35 cellular contexts compared by ENCODE assay signal in the genomic region with DNA sequence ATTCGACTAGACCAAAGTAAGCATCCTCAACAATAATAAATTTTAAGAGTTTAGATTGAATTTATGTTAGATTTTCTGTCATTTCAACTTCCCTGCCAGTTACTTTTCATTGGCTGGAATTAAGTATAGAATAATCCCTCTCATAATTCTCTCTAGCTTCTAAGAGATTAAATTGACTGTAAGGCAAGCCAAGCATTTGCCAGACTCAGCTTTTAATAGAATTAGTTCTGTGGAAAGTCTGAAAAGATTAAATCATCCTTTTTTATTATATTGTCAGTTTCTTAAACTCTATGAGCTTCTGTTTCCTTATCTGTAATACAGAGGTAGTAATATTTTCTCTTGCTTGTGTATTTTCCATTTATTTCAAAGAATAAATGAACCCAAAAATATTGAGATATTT.
"Had no signal": no experiment of that assay in that cellular context is flagged by ENCODE, and none has a peak within 500 bp of the region (broad histone marks: within the 10 kb centered on the region; RNA-seq: fewer than 3 reads in every experiment).

No MANE protein-coding gene starts in this region.

- H3K36me3 Mint-ChIP-seq: activated CD4-positive, alpha-beta memory T cell treated with anti-CD3 and anti-CD28 coated beads for 36 hours; activated naive CD4-positive, alpha-beta T cell treated with anti-CD3 and anti-CD28 coated beads, Interleukin-2, amount 50 U/mL, for 72 hours; activated naive CD8-positive, alpha-beta T cell treated with anti-CD3 and anti-CD28 coated beads for 36 hours had no signal

- H3K27me3 ChIP-seq: adrenal gland, body of pancreas, brain microvascular endothelial cell, breast epithelium had no signal

- H3K4me1 Mint-ChIP-seq: activated B cell treated with CpG ODN at 0.5 μM for 24 hours; activated CD4-positive, alpha-beta T cell treated with anti-CD3 and anti-CD28 coated beads, Interleukin-2, amount 10 ng/mL, durations not matched to agents 24 days and 14 days; activated naive CD8-positive, alpha-beta T cell treated with anti-CD3 and anti-CD28 coated beads for 36 hours; activated T-helper 17 cell treated with anti-CD3 and anti-CD28 coated beads, Interleukin-2, amount 50 U/mL, for 72 hours had no signal

- H3K9me3 ChIP-seq: adrenal gland, body of pancreas, breast epithelium had no signal

- DNase-seq: activated B cell treated with CpG ODN at 0.5 μM for 24 hours; activated CD4-positive, alpha-beta memory T cell treated with anti-CD3 and anti-CD28 coated beads for 36 hours; activated CD4-positive, alpha-beta T cell treated with anti-CD3 and anti-CD28 coated beads for 4 hours; activated CD4-positive, alpha-beta T cell treated with anti-CD3 and anti-CD28 coated beads, Interleukin-2, amount 10 ng/mL, durations not matched to agents 24 days and 14 days; activated CD4-positive, alpha-beta T cell treated with anti-CD3 and anti-CD28 coated beads, Interleukin-2, amount 50 U/mL, for 1 hour; activated CD4-positive, alpha-beta T cell treated with anti-CD3 and anti-CD28 coated beads, Interleukin-2, amount 50 U/mL, for 4 hours; activated CD4-positive, CD25-positive, alpha-beta regulatory T cell treated with anti-CD3 and anti-CD28 coated beads, Interleukin-2, amount 50 U/mL, for 72 hours; activated CD8-positive, alpha-beta memory T cell treated with anti-CD3 and anti-CD28 coated beads, Interleukin-2, amount 50 U/mL, for 4 hours; activated CD8-positive, alpha-beta T cell treated with anti-CD3 and anti-CD28 coated beads for 36 hours; activated effector memory CD4-positive, alpha-beta T cell treated with anti-CD3 and anti-CD28 coated beads, Interleukin-2, amount 50 U/mL, for 16 hours; activated gamma-delta T cell treated with Interleukin-2 at 50 U/mL for 16 hours; activated naive CD4-positive, alpha-beta T cell; activated naive CD4-positive, alpha-beta T cell treated with anti-CD3 and anti-CD28 coated beads for 36 hours; activated naive CD4-positive, alpha-beta T cell treated with anti-CD3 and anti-CD28 coated beads, Interleukin-2, amount 50 U/mL, for 16 hours; activated naive CD8-positive, alpha-beta T cell treated with anti-CD3 and anti-CD28 coated beads for 36 hours; activated T-cell treated with anti-CD3 and anti-CD28 coated beads for 4 hours; activated T-cell treated with anti-CD3 and anti-CD28 coated beads, Interleukin-2, amount 50 U/mL, for 1 hour; activated T-cell treated with anti-CD3 and anti-CD28 coated beads, Interleukin-2, amount 50 U/mL, for 4 hours; activated T-cell treated with anti-CD3 and anti-CD28 coated beads, Interleukin-2, amount 50 U/mL, for 72 hours; adrenal gland; amniotic stem cell; aorta; body of pancreas; brain microvascular endothelial cell; central memory CD4-positive, alpha-beta T cell; T-helper 9 cell had no signal

- FAIRE-seq: astrocyte, colon, TTC549 had no signal

- H3K27ac Mint-ChIP-seq: activated B cell treated with CpG ODN at 0.5 μM for 24 hours; activated CD4-positive, alpha-beta memory T cell treated with anti-CD3 and anti-CD28 coated beads for 36 hours; activated CD4-positive, alpha-beta T cell treated with anti-CD3 and anti-CD28 coated beads, Interleukin-2, amount 10 ng/mL, durations not matched to agents 24 days and 14 days; activated CD8-positive, alpha-beta T cell treated with anti-CD3 and anti-CD28 coated beads for 36 hours; activated naive CD4-positive, alpha-beta T cell treated with anti-CD3 and anti-CD28 coated beads for 36 hours; activated naive CD4-positive, alpha-beta T cell treated with anti-CD3 and anti-CD28 coated beads, Interleukin-2, amount 50 U/mL, for 72 hours; activated naive CD8-positive, alpha-beta T cell treated with anti-CD3 and anti-CD28 coated beads for 36 hours; activated T-cell treated with anti-CD3 and anti-CD28 coated beads, Interleukin-2, amount 50 U/mL, for 72 hours; activated T-helper 1 cell treated with anti-CD3 and anti-CD28 coated beads, Interleukin-12 subunit alpha, Interleukin-12 subunit beta, Interleukin-2, Interleukin-4 antibody, amounts not matched to agents 30 ng/mL and 10 ng/mL and 1 ng/mL, durations not matched to agents 14 hours and 24 hours and 36 hours; activated T-helper 17 cell treated with anti-CD3 and anti-CD28 coated beads, Interleukin-2, amount 50 U/mL, for 72 hours; T-helper 2 cell treated with Interferon-gamma antibody and Interleukin-4, amounts not matched to agents 5 μg/mL and 100 μg/mL, for 36 hours had no signal

- H3K4me3 ChIP-seq: adrenal gland, body of pancreas, breast epithelium had no signal

- H3K27me3 Mint-ChIP-seq: activated B cell treated with CpG ODN at 0.5 μM for 24 hours; activated CD4-positive, alpha-beta memory T cell treated with anti-CD3 and anti-CD28 coated beads for 36 hours; activated CD4-positive, alpha-beta T cell treated with anti-CD3 and anti-CD28 coated beads, Interleukin-2, amount 10 ng/mL, durations not matched to agents 24 days and 14 days; activated CD8-positive, alpha-beta T cell treated with anti-CD3 and anti-CD28 coated beads for 36 hours; activated naive CD8-positive, alpha-beta T cell treated with anti-CD3 and anti-CD28 coated beads for 36 hours; activated T-helper 17 cell treated with anti-CD3 and anti-CD28 coated beads, Interleukin-2, amount 50 U/mL, for 72 hours had no signal

- H3K4me3 Mint-ChIP-seq: activated B cell treated with CpG ODN at 0.5 μM for 24 hours; activated CD4-positive, alpha-beta memory T cell treated with anti-CD3 and anti-CD28 coated beads for 36 hours; activated CD4-positive, alpha-beta T cell treated with anti-CD3 and anti-CD28 coated beads, Interleukin-2, amount 10 ng/mL, durations not matched to agents 24 days and 14 days; activated CD8-positive, alpha-beta T cell treated with anti-CD3 and anti-CD28 coated beads for 36 hours; activated naive CD4-positive, alpha-beta T cell treated with anti-CD3 and anti-CD28 coated beads for 36 hours; activated naive CD8-positive, alpha-beta T cell treated with anti-CD3 and anti-CD28 coated beads for 36 hours; activated T-cell treated with anti-CD3 and anti-CD28 coated beads, Interleukin-2, amount 50 U/mL, for 4 hours; activated T-cell treated with anti-CD3 and anti-CD28 coated beads, Interleukin-2, amount 50 U/mL, for 72 hours; activated T-helper 1 cell treated with anti-CD3 and anti-CD28 coated beads, Interleukin-12 subunit alpha, Interleukin-12 subunit beta, Interleukin-2, Interleukin-4 antibody, amounts not matched to agents 30 ng/mL and 10 ng/mL and 1 ng/mL, durations not matched to agents 14 hours and 24 hours and 36 hours; activated T-helper 17 cell treated with anti-CD3 and anti-CD28 coated beads, Interleukin-2, amount 50 U/mL, for 72 hours; T-helper 2 cell treated with Interferon-gamma antibody and Interleukin-4, amounts not matched to agents 5 μg/mL and 100 μg/mL, for 36 hours had no signal

- H3K4me1 ChIP-seq: adrenal gland, body of pancreas, breast epithelium had no signal

- H3K36me3 ChIP-seq: adrenal gland, brain microvascular endothelial cell, breast epithelium had no signal

- H3K27ac ChIP-seq: adrenal gland, body of pancreas, brain microvascular endothelial cell, breast epithelium, VCaP had no signal

- H3K9me3 Mint-ChIP-seq: activated CD4-positive, alpha-beta T cell treated with anti-CD3 and anti-CD28 coated beads, Interleukin-2, amount 10 ng/mL, durations not matched to agents 24 days and 14 days; activated naive CD8-positive, alpha-beta T cell treated with anti-CD3 and anti-CD28 coated beads for 36 hours; activated T-helper 1 cell treated with anti-CD3 and anti-CD28 coated beads, Interleukin-12 subunit alpha, Interleukin-12 subunit beta, Interleukin-2, Interleukin-4 antibody, amounts not matched to agents 30 ng/mL and 10 ng/mL and 1 ng/mL, durations not matched to agents 14 hours and 24 hours and 36 hours; activated T-helper 17 cell treated with anti-CD3 and anti-CD28 coated beads, Interleukin-2, amount 50 U/mL, for 72 hours; T-helper 2 cell treated with Interferon-gamma antibody and Interleukin-4, amounts not matched to agents 5 μg/mL and 100 μg/mL, for 36 hours had no signal
